ENCODE assay signal across 9 cellular contexts in genomic region chr18:75204978-75205759, GRCh38. TPM values are rescaled to one million over a fixed set of nuclear protein-coding genes. Genes with fewer than 3 reads are reported as not detected.
A peak's percentile ranks its signal among the peaks of the same experiment; 100 is the strongest.
DNase-seq lines count a peak whose midpoint lies in the region; ATAC-seq and TF ChIP-seq lines count a peak whose summit lies in the region.
"Had no signal": no experiment of that assay in that cellular context is flagged by ENCODE, and none has a peak within 500 bp of the region (broad histone marks: within the 10 kb centered on the region; RNA-seq: fewer than 3 reads in every experiment).

No MANE protein-coding gene starts in this region.

- TF ChIP-seq CTCF in esophagus muscularis mucosa (IDR thresholded peaks at IDR 0.05) (no peak), osteoblast (IDR thresholded peaks at IDR 0.05; ENCODE audit: extremely low read depth, low read depth, low read length) (no peak)

- H3K9ac ChIP-seq in BLaER1 treated with 17β-estradiol and CSF1 and Interleukin-3, amounts not matched to agents 10 nM and 100 nM: no peak overlapping the region; a peak in 1 of 22 replicates
- peak overlapping the region; percentile 64 for H3K9ac ChIP-seq in NT2/D1 (ENCODE audit: insufficient read length, low read depth)

- 46% methylated on average over 31 of the region's 47 CpGs for WGBS in esophagus muscularis mucosa

- peak overlapping the region; percentile 47 for H2AFZ ChIP-seq in osteoblast (ENCODE audit: low read length)
- H2AFZ ChIP-seq: PC-9 had no signal

- ATAC-seq in GM21619 (IDR thresholded peaks at IDR 0.05; ENCODE audit: unreplicated experiment): no peak

- peak overlapping the region in 5 of 10 experiments; percentile 3 to 41 (median 31); a peak in 2 of 20 replicates for H3K4me3 ChIP-seq in BLaER1 treated with 17β-estradiol and CSF1 and Interleukin-3, amounts not matched to agents 10 nM and 100 nM
- H3K4me3 ChIP-seq in NT2/D1 (ENCODE audit: insufficient read length, low read depth): peak overlapping the region; percentile 36
- H3K4me3 ChIP-seq in esophagus muscularis mucosa: peak overlapping the region; percentile 53 to 98 (median 96)
- H3K4me3 ChIP-seq in osteoblast (ENCODE audit: insufficient read depth, low read length): peak overlapping the region; percentile 67
- H3K4me3 ChIP-seq: PC-9 had no signal

- H3K36me3 ChIP-seq in BLaER1 treated with 17β-estradiol and CSF1 and Interleukin-3, amounts not matched to agents 10 nM and 100 nM: peaks cover 19 to 35% (median 22%) of the 10 kb centered on the region in 11 experiments
- no peaks in the 10 kb centered on the region for H3K36me3 ChIP-seq in NT2/D1 (ENCODE audit: insufficient read depth, insufficient read length, low read length)
- H3K36me3 ChIP-seq in esophagus muscularis mucosa: peaks cover 0 to 18% (median 14%) of the 10 kb centered on the region in 4 donors
- peaks cover 4% of the 10 kb centered on the region for H3K36me3 ChIP-seq in osteoblast (ENCODE audit: insufficient read depth, low read length)

- peak overlapping the region; percentile 66 to 100 (median 72); a peak in 21 of 22 replicates for H3K4me2 ChIP-seq in BLaER1 treated with 17β-estradiol and CSF1 and Interleukin-3, amounts not matched to agents 10 nM and 100 nM
- peak overlapping the region; percentile 72 for H3K4me2 ChIP-seq in osteoblast (ENCODE audit: insufficient read depth, low read length)

- intact Hi-C loops in esophagus muscularis mucosa (cut with DNase I): loop anchor here (10.0 kb wide), 1 partner anchor 270 kb away; no protein-coding TSS in a partner anchor

- H3K9me3 ChIP-seq in BLaER1 treated with 17β-estradiol and CSF1 and Interleukin-3, amounts not matched to agents 10 nM and 100 nM (replicated peaks in 1 of 11): no peaks in the 10 kb centered on the region
- H3K9me3 ChIP-seq in NT2/D1 (ENCODE audit: insufficient read depth, low read length): no peaks in the 10 kb centered on the region
- no peaks in the 10 kb centered on the region for H3K9me3 ChIP-seq in esophagus muscularis mucosa
- H3K9me3 ChIP-seq in osteoblast (ENCODE audit: low read depth, low read length): no peaks in the 10 kb centered on the region

- no peak for TF ChIP-seq POLR2A in esophagus muscularis mucosa (IDR thresholded peaks at IDR 0.05; ENCODE audit: low read depth)

- peaks cover 68% of the 10 kb centered on the region for H3K79me2 ChIP-seq in osteoblast (ENCODE audit: insufficient read depth, low read length)

- H3K27me3 ChIP-seq in BLaER1 treated with 17β-estradiol and CSF1 and Interleukin-3, amounts not matched to agents 10 nM and 100 nM: peaks cover 36 to 50% (median 48%) of the 10 kb centered on the region in 11 experiments
- H3K27me3 ChIP-seq in NT2/D1 (ENCODE audit: insufficient read depth, insufficient read length) (peaks cover 69% of the 10 kb centered on the region), esophagus muscularis mucosa (no peaks in the 10 kb centered on the region), osteoblast (ENCODE audit: insufficient read depth, low read length) (no peaks in the 10 kb centered on the region)

- H3K4me1 ChIP-seq in BLaER1 treated with 17β-estradiol and CSF1 and Interleukin-3, amounts not matched to agents 10 nM and 100 nM: peaks cover 38 to 45% (median 42%) of the 10 kb centered on the region in 10 experiments
- H3K4me1 ChIP-seq in NT2/D1 (ENCODE audit: insufficient read depth, insufficient read length) (peaks cover 7% of the 10 kb centered on the region), esophagus muscularis mucosa (peaks cover 42 to 78% (median 71%) of the 10 kb centered on the region in 4 donors), osteoblast (ENCODE audit: insufficient read depth, low read length) (peaks cover 24% of the 10 kb centered on the region)

- peaks cover 62 to 80% (median 66%) of the 10 kb centered on the region in 11 experiments for H4K20me1 ChIP-seq in BLaER1 treated with 17β-estradiol and CSF1 and Interleukin-3, amounts not matched to agents 10 nM and 100 nM
- H4K20me1 ChIP-seq in osteoblast (ENCODE audit: insufficient read depth, low read length): peaks cover 28% of the 10 kb centered on the region

- DNase-seq in NT2/D1 (ENCODE audit: low read depth, low spot score) (no peak), esophagus muscularis mucosa (ENCODE audit: extremely low spot score) (peak; percentile 68), osteoblast (ENCODE audit: insufficient read length, low spot score, missing footprints) (no peak), NCI-H1694 (lab: John Stamatoyannopoulos, UW) (no peak), MV-4-11 (lab: John Stamatoyannopoulos, UW) (no peak), NCI-H82 (lab: John Stamatoyannopoulos, UW) (no peak)
- DNase-seq: PC-9 had no signal

- no peak for TF ChIP-seq EP300 in esophagus muscularis mucosa (IDR thresholded peaks at IDR 0.05)

- H3K27ac ChIP-seq in BLaER1 treated with 17β-estradiol and CSF1 and Interleukin-3, amounts not matched to agents 10 nM and 100 nM: no peak overlapping the region
- H3K27ac ChIP-seq in esophagus muscularis mucosa (replicated peaks in 1 of 4) (peak overlapping the region; percentile 97 to 100 (median 98)), osteoblast (ENCODE audit: low read depth, low read length) (no peak overlapping the region)
- H3K27ac ChIP-seq: PC-9 had no signal

RNA-seq across cellular contexts. Expression of gene PTGR3, which starts 3.8 kb away (rescaled TPM):
- total RNA-seq in esophagus muscularis mucosa: 10 to 100 TPM in 3 of 4 donors, 1 to 10 TPM in 1; 9.6 to 27.5 (median 20.1) TPM
- total RNA-seq in osteoblast: 8.3 and 10.3 TPM in 2 replicates

RNA-seq across cellular contexts. Expression of gene TSHZ1, which starts 5.4 kb away (rescaled TPM):
- 10 to 100 TPM; 17.9 to 41.7 (median 32.2) TPM for total RNA-seq in esophagus muscularis mucosa
- 8.5 and 10.5 TPM in 2 replicates for total RNA-seq in osteoblast

Comparison
In these comparisons a context has a peak if more than half of its experiments do, and no peak if none do; other contexts are left out.
1. H3K27ac ChIP-seq: peak in esophagus muscularis mucosa (4 of 4); none in BLaER1 treated with 17β-estradiol and CSF1 and Interleukin-3, amounts not matched to agents 10 nM and 100 nM (0 of 11) and osteoblast (single experiment).